Comparison of ENCODE assay signal across 16 cellular contexts in the genomic region with DNA sequence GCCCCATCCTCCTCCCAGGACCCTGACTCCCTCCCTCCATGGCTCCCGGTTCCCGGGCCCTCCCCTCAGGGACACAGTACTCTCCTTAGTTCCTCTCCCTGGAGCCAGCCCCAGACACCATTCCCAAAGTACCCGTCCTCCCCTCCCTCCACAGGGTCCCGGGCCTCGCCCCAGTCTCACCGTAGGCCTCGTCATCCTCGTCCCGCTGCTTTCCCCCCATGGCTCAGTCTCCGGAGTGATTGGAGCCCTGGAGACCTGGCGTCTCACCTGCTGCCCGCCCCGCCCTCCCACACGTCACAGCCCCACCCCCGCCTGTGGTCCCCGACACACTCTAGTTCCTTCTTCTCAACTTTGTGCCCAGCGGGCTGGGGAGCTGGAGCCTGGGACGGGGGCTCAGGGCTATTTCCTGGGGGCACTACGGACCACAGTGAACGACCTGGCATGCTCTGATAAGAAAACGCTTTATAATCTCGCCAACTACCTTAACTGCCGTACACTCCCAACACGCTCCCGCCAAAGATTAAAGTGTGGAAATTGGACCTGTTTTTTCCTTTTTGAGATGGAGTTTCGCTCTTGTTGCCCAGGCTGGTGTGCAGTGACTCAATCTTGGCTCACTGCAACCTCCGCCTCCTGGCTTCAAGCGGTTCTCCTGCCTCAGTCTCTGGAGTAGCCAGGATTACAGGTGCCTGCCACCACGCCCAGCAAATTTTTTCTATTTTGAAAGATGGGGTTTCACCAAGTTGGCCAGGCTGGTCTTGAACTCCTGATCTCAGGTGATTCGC. TPM values are rescaled to one million over a fixed set of nuclear protein-coding genes. Genes with fewer than 3 reads are reported as not detected.
DNase-seq lines count a peak whose midpoint lies in the region; ATAC-seq and TF ChIP-seq lines count a peak whose summit lies in the region.
"Had no signal": no experiment of that assay in that cellular context is flagged by ENCODE, and none has a peak within 500 bp of the region (broad histone marks: within the 10 kb centered on the region; RNA-seq: fewer than 3 reads in every experiment).

Gene SLC44A4 (minus strand): TSS at position 237 of the 782 bp plus-strand sequence. CDS start 17 bp downstream, at position 220.

- no peak within 1 kb of the TSS for H3K4me3 ChIP-seq in right cardiac atrium (ENCODE audit: low read length)
- H3K4me3 ChIP-seq: thoracic aorta had no signal

- peak within 1 kb of the TSS; percentile 58 to 93 (median 88) for H3K27ac Mint-ChIP-seq in nephron
- no peak within 1 kb of the TSS for H3K27ac Mint-ChIP-seq in chondrocyte (ENCODE audit: unreplicated experiment)

- H3K9me3 ChIP-seq in right cardiac atrium (ENCODE audit: control insufficient read depth, low read length): no peaks in the 10 kb centered on the region
- H3K9me3 ChIP-seq: sigmoid colon, thoracic aorta had no signal

- ATAC-seq in right cardiac atrium: no peak
- peak; percentile 55 for ATAC-seq in esophagus mucosa

- H3K4me3 Mint-ChIP-seq in nephron (peak within 1 kb of the TSS; percentile 24 to 74 (median 60)), chondrocyte (ENCODE audit: unreplicated experiment) (no peak within 1 kb of the TSS)

- H3K4me1 Mint-ChIP-seq in nephron (no peaks in the 10 kb centered on the region), chondrocyte (ENCODE audit: low read depth) (no peaks in the 10 kb centered on the region)

- H3K27ac ChIP-seq in right cardiac atrium (ENCODE audit: low read length): no peak within 1 kb of the TSS
- H3K27ac ChIP-seq: thoracic aorta had no signal

- H3K27me3 ChIP-seq in right cardiac atrium (ENCODE audit: control insufficient read depth, insufficient read depth): no peaks in the 10 kb centered on the region
- H3K27me3 ChIP-seq: sigmoid colon had no signal

- WGBS in right cardiac atrium: 56% methylated on average over 30 of the region's 30 CpGs

- peaks cover 33% of the 10 kb centered on the region for H3K36me3 Mint-ChIP-seq in nephron (ENCODE audit: low read depth)
- H3K36me3 Mint-ChIP-seq in chondrocyte (ENCODE audit: low read depth): peaks cover 27% of the 10 kb centered on the region

- intact Hi-C loops in right cardiac atrium (cut with DNase I) (no loop called here), cardiac septum (cut with DNase I) (no loop called here)

- H3K4me1 ChIP-seq in right cardiac atrium (ENCODE audit: control insufficient read depth, insufficient read depth, low read length): no peaks in the 10 kb centered on the region

- DNase-seq in right cardiac atrium: peak in 2 of 3 donors; percentile 19 to 40
- DNase-seq in cardiac septum (ENCODE audit: low spot score): no peak
- no peak for DNase-seq in NCI-H1930 (lab: John Stamatoyannopoulos, UW)
- no peak for DNase-seq in DMS153 treated with DMSO at 0.1 percent for 48 hours (lab: John Stamatoyannopoulos, UW; ENCODE audit: unreplicated experiment)
- no peak for DNase-seq in MV-4-11 (lab: John Stamatoyannopoulos, UW)
- DNase-seq in chondrocyte (ENCODE audit: low spot score): no peak
- DNase-seq: ACHN, amygdala, DMS53, midbrain, NCI-H524 treated with DMSO at 0.1 percent for 48 hours, SHP77 treated with DMSO at 0.1 percent for 48 hours, sigmoid colon had no signal

- H3K9me3 Mint-ChIP-seq in nephron: no peaks in the 10 kb centered on the region
- no peaks in the 10 kb centered on the region for H3K9me3 Mint-ChIP-seq in chondrocyte (ENCODE audit: low read depth)

- TF ChIP-seq CTCF in nephron (IDR thresholded peaks at IDR 0.05; ENCODE audit: unreplicated experiment in 3 of 3) (no peak), chondrocyte (IDR thresholded peaks at IDR 0.05) (no peak)

- H3K27me3 Mint-ChIP-seq in nephron (ENCODE audit: low read depth) (no peaks in the 10 kb centered on the region), chondrocyte (ENCODE audit: low read depth) (no peaks in the 10 kb centered on the region)

RNA-seq across cellular contexts. Expression of gene SLC44A4, which starts in this region (rescaled TPM):
- total RNA-seq in right cardiac atrium: not detected
- polyA plus RNA-seq in right cardiac atrium: 0.05 TPM
- total RNA-seq in cardiac septum: not detected
- total RNA-seq in esophagus mucosa: 2.9 TPM
- total RNA-seq in chondrocyte: not detected in 3 replicates

Comparison
In these comparisons a context has a peak if more than half of its experiments do, and no peak if none do; other contexts are left out.
1. Peak in DNase-seq in right cardiac atrium; RNA of the gene not detected or under 1 TPM.